Comparison of ENCODE assay signal across 8 cellular contexts in genomic region chr9:74742792-74743389, GRCh38.
DNase-seq lines count a peak whose midpoint lies in the region; ATAC-seq, FAIRE-seq and TF ChIP-seq lines count a peak whose summit lies in the region.

No MANE protein-coding gene starts in this region.

- H3K9me3 ChIP-seq in OCI-LY3 (ENCODE audit: insufficient read depth, low read length): no peaks in the 10 kb centered on the region
- H3K9me3 ChIP-seq in osteoblast (ENCODE audit: low read depth, low read length): no peaks in the 10 kb centered on the region

- FAIRE-seq in RCC 7860 (lab: Jason Lieb, UNC): no peak

- H3K9ac ChIP-seq in OCI-LY3 (ENCODE audit: low read length): no peak overlapping the region

- H2AFZ ChIP-seq in OCI-LY3 (ENCODE audit: low read depth, low read length) (no peak overlapping the region), osteoblast (ENCODE audit: low read length) (peak overlapping the region; percentile 33)

- TF ChIP-seq POLR2A in erythroblast (IDR thresholded peaks at IDR 0.05; ENCODE audit: low read length): no peak

- DNase-seq in CD1c-positive myeloid dendritic cell (ENCODE audit: extremely low spot score): peak; percentile 4
- peak; percentile 3 to 38 for DNase-seq in erythroblast (lab: John Stamatoyannopoulos, UW)
- no peak for DNase-seq in osteoblast (ENCODE audit: insufficient read length, low spot score, missing footprints)
- DNase-seq in DMS153 treated with DMSO at 0.1 percent for 48 hours (lab: John Stamatoyannopoulos, UW; ENCODE audit: unreplicated experiment): no peak
- no peak for DNase-seq in RCC 7860 (ENCODE audit: low spot score)

- H3K36me3 Mint-ChIP-seq in activated T-helper 17 cell treated with anti-CD3 and anti-CD28 coated beads, Interleukin-2, amount 50 U/mL, for 72 hours (ENCODE audit: low read depth): no peaks in the 10 kb centered on the region

- no peaks in the 10 kb centered on the region for H3K79me2 ChIP-seq in OCI-LY3 (ENCODE audit: low read length)
- no peaks in the 10 kb centered on the region for H3K79me2 ChIP-seq in osteoblast (ENCODE audit: insufficient read depth, low read length)

- H3K4me3 Mint-ChIP-seq in activated T-helper 17 cell treated with anti-CD3 and anti-CD28 coated beads, Interleukin-2, amount 50 U/mL, for 72 hours: no peak overlapping the region

- H3K4me2 ChIP-seq in OCI-LY3 (ENCODE audit: low read length): peak overlapping the region; percentile 57
- H3K4me2 ChIP-seq in osteoblast (ENCODE audit: insufficient read depth, low read length): peak overlapping the region; percentile 35

- peaks cover 17% of the 10 kb centered on the region for H3K27me3 ChIP-seq in OCI-LY3 (ENCODE audit: low read depth, low read length)
- peaks cover 18% of the 10 kb centered on the region for H3K27me3 ChIP-seq in osteoblast (ENCODE audit: insufficient read depth, low read length)

- peaks cover 47% of the 10 kb centered on the region for H3K27me3 Mint-ChIP-seq in activated T-helper 17 cell treated with anti-CD3 and anti-CD28 coated beads, Interleukin-2, amount 50 U/mL, for 72 hours

- no peaks in the 10 kb centered on the region for H3K36me3 ChIP-seq in OCI-LY3 (replicated peaks; ENCODE audit: low read depth, low read length)
- no peaks in the 10 kb centered on the region for H3K36me3 ChIP-seq in osteoblast (ENCODE audit: insufficient read depth, low read length)

- H3K4me1 ChIP-seq in OCI-LY3 (ENCODE audit: low read length) (no peaks in the 10 kb centered on the region), osteoblast (ENCODE audit: insufficient read depth, low read length) (peaks cover 4% of the 10 kb centered on the region)

- peak; percentile 84 for TF ChIP-seq CTCF in OCI-LY3 (IDR thresholded peaks at IDR 0.05; ENCODE audit: low read depth, low read length)
- peak; percentile 86 for TF ChIP-seq CTCF in osteoblast (IDR thresholded peaks at IDR 0.05; ENCODE audit: extremely low read depth, low read depth, low read length)

- H3K4me1 Mint-ChIP-seq in activated T-helper 17 cell treated with anti-CD3 and anti-CD28 coated beads, Interleukin-2, amount 50 U/mL, for 72 hours: no peaks in the 10 kb centered on the region

- no peak overlapping the region for H3K27ac Mint-ChIP-seq in activated T-helper 17 cell treated with anti-CD3 and anti-CD28 coated beads, Interleukin-2, amount 50 U/mL, for 72 hours

- no peaks in the 10 kb centered on the region for H3K9me3 Mint-ChIP-seq in activated T-helper 17 cell treated with anti-CD3 and anti-CD28 coated beads, Interleukin-2, amount 50 U/mL, for 72 hours

- H4K20me1 ChIP-seq in OCI-LY3 (ENCODE audit: insufficient read depth, low read length) (no peaks in the 10 kb centered on the region), osteoblast (ENCODE audit: insufficient read depth, low read length) (no peaks in the 10 kb centered on the region)

- peak; percentile 70 for ATAC-seq in GM18511 (IDR thresholded peaks at IDR 0.05; ENCODE audit: unreplicated experiment)
- no peak for ATAC-seq in activated T-helper 17 cell treated with anti-CD3 and anti-CD28 coated beads, Interleukin-2, amount 50 U/mL, for 72 hours (replicated peaks)

- H3K4me3 ChIP-seq in OCI-LY3 (ENCODE audit: low read length) (0 out of 2 replicates have a peak overlapping the region, but pooled peaks have one; percentile 25), osteoblast (ENCODE audit: insufficient read depth, low read length) (no peak overlapping the region)

- H3K27ac ChIP-seq in OCI-LY3 (ENCODE audit: low read length) (no peak overlapping the region), osteoblast (ENCODE audit: low read depth, low read length) (no peak overlapping the region)

Comparison
In these comparisons a context has a peak if more than half of its experiments do, and no peak if none do; other contexts are left out.
1. DNase-seq: peak in CD1c-positive myeloid dendritic cell (single experiment) and erythroblast (2 of 2); none in osteoblast (single experiment), DMS153 treated with DMSO at 0.1 percent for 48 hours (single experiment) and RCC 7860 (single experiment).